Comparison of ENCODE assay signal across 1 cellular context in the genomic region with DNA sequence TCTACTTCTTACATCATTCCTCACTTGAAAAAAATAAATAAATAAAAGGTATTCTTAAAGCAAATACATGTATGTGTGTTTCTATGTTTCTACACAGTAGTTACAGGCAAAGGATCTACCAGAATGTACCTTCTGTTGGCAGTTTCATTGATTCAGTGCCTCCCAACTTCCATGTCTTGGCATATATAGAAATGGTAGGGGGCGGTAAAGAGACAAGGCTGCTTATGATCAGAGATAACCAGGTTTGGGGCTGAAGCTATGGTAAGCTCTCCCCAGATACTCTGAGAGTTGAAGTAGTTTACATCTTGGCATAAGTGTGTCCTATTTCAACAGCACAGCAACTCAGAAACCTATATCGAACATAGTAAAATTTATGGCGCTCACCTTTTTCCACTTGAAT.
TF ChIP-seq lines count a peak whose summit lies in the region.

No MANE protein-coding gene starts in this region.

TF ChIP-seq in WTC11, 78 proteins besides CTCF, POLR2A, EP300 and RAD21 (continued from another document):
- TF ChIP-seq ATF1 (CRISPR knock-in tag; IDR thresholded peaks at IDR 0.05) (no peak), JAZF1 (CRISPR knock-in tag; IDR thresholded peaks at IDR 0.05) (no peak), ZNF396 (CRISPR knock-in tag; IDR thresholded peaks at IDR 0.05; ENCODE audit: borderline replicate concordance) (no peak), CREM (CRISPR knock-in tag; IDR thresholded peaks at IDR 0.05) (no peak), ZNF512 (CRISPR knock-in tag; IDR thresholded peaks at IDR 0.05; ENCODE audit: borderline replicate concordance) (no peak), ARID4B (CRISPR knock-in tag; IDR thresholded peaks at IDR 0.05; ENCODE audit: borderline replicate concordance) (no peak), AR (CRISPR knock-in tag; IDR thresholded peaks at IDR 0.05) (no peak), IRF2 (CRISPR knock-in tag; IDR thresholded peaks at IDR 0.05; ENCODE audit: borderline replicate concordance, low read depth) (no peak)
- TF ChIP-seq, protein P1, sequence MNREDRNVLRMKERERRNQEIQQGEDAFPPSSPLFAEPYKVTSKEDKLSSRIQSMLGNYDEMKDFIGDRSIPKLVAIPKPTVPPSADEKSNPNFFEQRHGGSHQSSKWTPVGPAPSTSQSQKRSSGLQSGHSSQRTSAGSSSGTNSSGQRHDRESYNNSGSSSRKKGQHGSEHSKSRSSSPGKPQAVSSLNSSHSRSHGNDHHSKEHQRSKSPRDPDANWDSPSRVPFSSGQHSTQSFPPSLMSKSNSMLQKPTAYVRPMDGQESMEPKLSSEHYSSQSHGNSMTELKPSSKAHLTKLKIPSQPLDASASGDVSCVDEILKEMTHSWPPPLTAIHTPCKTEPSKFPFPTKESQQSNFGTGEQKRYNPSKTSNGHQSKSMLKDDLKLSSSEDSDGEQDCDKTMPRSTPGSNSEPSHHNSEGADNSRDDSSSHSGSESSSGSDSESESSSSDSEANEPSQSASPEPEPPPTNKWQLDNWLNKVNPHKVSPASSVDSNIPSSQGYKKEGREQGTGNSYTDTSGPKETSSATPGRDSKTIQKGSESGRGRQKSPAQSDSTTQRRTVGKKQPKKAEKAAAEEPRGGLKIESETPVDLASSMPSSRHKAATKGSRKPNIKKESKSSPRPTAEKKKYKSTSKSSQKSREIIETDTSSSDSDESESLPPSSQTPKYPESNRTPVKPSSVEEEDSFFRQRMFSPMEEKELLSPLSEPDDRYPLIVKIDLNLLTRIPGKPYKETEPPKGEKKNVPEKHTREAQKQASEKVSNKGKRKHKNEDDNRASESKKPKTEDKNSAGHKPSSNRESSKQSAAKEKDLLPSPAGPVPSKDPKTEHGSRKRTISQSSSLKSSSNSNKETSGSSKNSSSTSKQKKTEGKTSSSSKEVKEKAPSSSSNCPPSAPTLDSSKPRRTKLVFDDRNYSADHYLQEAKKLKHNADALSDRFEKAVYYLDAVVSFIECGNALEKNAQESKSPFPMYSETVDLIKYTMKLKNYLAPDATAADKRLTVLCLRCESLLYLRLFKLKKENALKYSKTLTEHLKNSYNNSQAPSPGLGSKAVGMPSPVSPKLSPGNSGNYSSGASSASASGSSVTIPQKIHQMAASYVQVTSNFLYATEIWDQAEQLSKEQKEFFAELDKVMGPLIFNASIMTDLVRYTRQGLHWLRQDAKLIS (CRISPR knock-in tag; IDR thresholded peaks at IDR 0.05; ENCODE audit: borderline replicate concordance) = no peak
- TF ChIP-seq, protein P2, sequence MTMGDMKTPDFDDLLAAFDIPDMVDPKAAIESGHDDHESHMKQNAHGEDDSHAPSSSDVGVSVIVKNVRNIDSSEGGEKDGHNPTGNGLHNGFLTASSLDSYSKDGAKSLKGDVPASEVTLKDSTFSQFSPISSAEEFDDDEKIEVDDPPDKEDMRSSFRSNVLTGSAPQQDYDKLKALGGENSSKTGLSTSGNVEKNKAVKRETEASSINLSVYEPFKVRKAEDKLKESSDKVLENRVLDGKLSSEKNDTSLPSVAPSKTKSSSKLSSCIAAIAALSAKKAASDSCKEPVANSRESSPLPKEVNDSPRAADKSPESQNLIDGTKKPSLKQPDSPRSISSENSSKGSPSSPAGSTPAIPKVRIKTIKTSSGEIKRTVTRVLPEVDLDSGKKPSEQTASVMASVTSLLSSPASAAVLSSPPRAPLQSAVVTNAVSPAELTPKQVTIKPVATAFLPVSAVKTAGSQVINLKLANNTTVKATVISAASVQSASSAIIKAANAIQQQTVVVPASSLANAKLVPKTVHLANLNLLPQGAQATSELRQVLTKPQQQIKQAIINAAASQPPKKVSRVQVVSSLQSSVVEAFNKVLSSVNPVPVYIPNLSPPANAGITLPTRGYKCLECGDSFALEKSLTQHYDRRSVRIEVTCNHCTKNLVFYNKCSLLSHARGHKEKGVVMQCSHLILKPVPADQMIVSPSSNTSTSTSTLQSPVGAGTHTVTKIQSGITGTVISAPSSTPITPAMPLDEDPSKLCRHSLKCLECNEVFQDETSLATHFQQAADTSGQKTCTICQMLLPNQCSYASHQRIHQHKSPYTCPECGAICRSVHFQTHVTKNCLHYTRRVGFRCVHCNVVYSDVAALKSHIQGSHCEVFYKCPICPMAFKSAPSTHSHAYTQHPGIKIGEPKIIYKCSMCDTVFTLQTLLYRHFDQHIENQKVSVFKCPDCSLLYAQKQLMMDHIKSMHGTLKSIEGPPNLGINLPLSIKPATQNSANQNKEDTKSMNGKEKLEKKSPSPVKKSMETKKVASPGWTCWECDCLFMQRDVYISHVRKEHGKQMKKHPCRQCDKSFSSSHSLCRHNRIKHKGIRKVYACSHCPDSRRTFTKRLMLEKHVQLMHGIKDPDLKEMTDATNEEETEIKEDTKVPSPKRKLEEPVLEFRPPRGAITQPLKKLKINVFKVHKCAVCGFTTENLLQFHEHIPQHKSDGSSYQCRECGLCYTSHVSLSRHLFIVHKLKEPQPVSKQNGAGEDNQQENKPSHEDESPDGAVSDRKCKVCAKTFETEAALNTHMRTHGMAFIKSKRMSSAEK (CRISPR knock-in tag; IDR thresholded peaks at IDR 0.05; ENCODE audit: borderline replicate concordance) = no peak
